Comparison of ENCODE assay signal across 19 cellular contexts in the genomic region with DNA sequence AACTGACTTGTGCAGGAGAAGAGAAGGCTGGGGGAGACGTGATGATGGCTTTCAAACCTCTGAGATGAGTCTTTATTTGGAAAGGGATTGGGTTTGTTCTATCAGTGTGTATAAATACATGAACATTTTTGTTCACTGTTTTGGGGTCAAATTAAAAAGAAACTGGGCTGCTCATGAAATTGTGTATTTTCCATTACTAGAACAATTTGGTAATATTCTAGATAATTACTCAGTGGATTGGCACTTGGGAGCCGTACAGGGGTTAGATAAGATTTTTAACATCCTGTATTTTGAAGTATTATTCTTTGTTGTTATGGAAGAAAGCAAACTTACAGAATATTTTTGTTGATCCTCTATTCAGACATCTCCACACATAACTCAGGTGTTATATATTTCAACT.
A peak's percentile ranks its signal among the peaks of the same experiment; 100 is the strongest.
DNase-seq lines count a peak whose midpoint lies in the region; ATAC-seq and TF ChIP-seq lines count a peak whose summit lies in the region.
"Had no signal": no experiment of that assay in that cellular context is flagged by ENCODE, and none has a peak within 500 bp of the region (broad histone marks: within the 10 kb centered on the region; RNA-seq: fewer than 3 reads in every experiment).

No MANE protein-coding gene starts in this region.

- H2AFZ ChIP-seq in mesenchymal stem cell (ENCODE audit: low read depth, low read length), result no peak overlapping the region

- H2BK12ac ChIP-seq in mesenchymal stem cell (ENCODE audit: low read length in 2 of 2), result no peak overlapping the region

- H3K4me3 ChIP-seq in choroid plexus epithelial cell (ENCODE audit: low read depth, low read length), result no peak overlapping the region
- no peak overlapping the region for H3K4me3 ChIP-seq in mesenchymal stem cell (ENCODE audit: insufficient read depth in 1 of 2, low read depth in 1 of 2, low read length in 2 of 2)
- H3K4me3 ChIP-seq: Peyer's patch had no signal

- no peak overlapping the region for H3K4ac ChIP-seq in mesenchymal stem cell (ENCODE audit: low read depth in 1 of 2, low read length in 2 of 2)

- peaks cover 8% of the 10 kb centered on the region for H3K9me3 Mint-ChIP-seq in activated CD8-positive, alpha-beta memory T cell treated with anti-CD3 and anti-CD28 coated beads, Interleukin-2, amount 10 ng/mL, durations not matched to agents 7 days and 5 days (ENCODE audit: low read depth)

- no peak overlapping the region for H3K4me3 Mint-ChIP-seq in activated CD8-positive, alpha-beta memory T cell treated with anti-CD3 and anti-CD28 coated beads, Interleukin-2, amount 10 ng/mL, durations not matched to agents 7 days and 5 days

- no peak overlapping the region for H2AK5ac ChIP-seq in mesenchymal stem cell (ENCODE audit: low read length, severe bottlenecking)

- no peak overlapping the region for H3K4me2 ChIP-seq in mesenchymal stem cell (ENCODE audit: low read length, poor library complexity, severe bottlenecking)

- peak overlapping the region; percentile 16 for H3K9ac ChIP-seq in mesenchymal stem cell (ENCODE audit: low read length)

- intact Hi-C loops in left cardiac atrium (cut with DNase I), result no loop called here
- intact Hi-C loops in Right ventricle myocardium inferior (cut with DNase I), result no loop called here

- H3K27ac ChIP-seq in mesenchymal stem cell (ENCODE audit: low read length, poor library complexity, severe bottlenecking), result no peak overlapping the region
- H3K27ac ChIP-seq: Peyer's patch had no signal

- H2BK15ac ChIP-seq in mesenchymal stem cell (ENCODE audit: low read depth, poor library complexity, severe bottlenecking), result no peak overlapping the region

- no peaks in the 10 kb centered on the region for H3K27me3 Mint-ChIP-seq in activated CD8-positive, alpha-beta memory T cell treated with anti-CD3 and anti-CD28 coated beads, Interleukin-2, amount 10 ng/mL, durations not matched to agents 7 days and 5 days

- no peak overlapping the region for H4K8ac ChIP-seq in mesenchymal stem cell (ENCODE audit: low read length)

- H3K4me1 Mint-ChIP-seq in activated CD8-positive, alpha-beta memory T cell treated with anti-CD3 and anti-CD28 coated beads, Interleukin-2, amount 10 ng/mL, durations not matched to agents 7 days and 5 days, result no peaks in the 10 kb centered on the region

- no peaks in the 10 kb centered on the region for H3K27me3 ChIP-seq in mesenchymal stem cell (ENCODE audit: control insufficient read depth in 1 of 2, insufficient read depth in 1 of 2, low read length in 2 of 2)
- H3K27me3 ChIP-seq: Peyer's patch had no signal

- H3K14ac ChIP-seq in mesenchymal stem cell (ENCODE audit: low read length in 2 of 2), result no peak overlapping the region

- no peaks in the 10 kb centered on the region for H3K79me1 ChIP-seq in mesenchymal stem cell (replicated peaks; ENCODE audit: low read length, poor library complexity, severe bottlenecking)

- H3K23ac ChIP-seq in mesenchymal stem cell (ENCODE audit: low read length in 2 of 2), result no peak overlapping the region

- no peak overlapping the region for H2BK5ac ChIP-seq in mesenchymal stem cell (ENCODE audit: low read depth, low read length, poor library complexity, severe bottlenecking)

- CTCF ChIA-PET in activated CD8-positive, alpha-beta memory T cell treated with anti-CD3 and anti-CD28 coated beads, Interleukin-2, amount 10 ng/mL, durations not matched to agents 7 days and 5 days (lab: Charles Lee), result no interaction called here

- H3K18ac ChIP-seq in mesenchymal stem cell (ENCODE audit: low read depth in 1 of 2, low read length in 2 of 2), result no peak overlapping the region

- no peaks in the 10 kb centered on the region for H3K9me3 ChIP-seq in mesenchymal stem cell (ENCODE audit: control insufficient read depth, low read length)
- H3K9me3 ChIP-seq: Peyer's patch had no signal

- H4K91ac ChIP-seq in mesenchymal stem cell (ENCODE audit: low read length), result no peak overlapping the region

- ATAC-seq in left cardiac atrium (peak; percentile 16 to 44), Right ventricle myocardium inferior (no peak)
- ATAC-seq in activated CD8-positive, alpha-beta memory T cell treated with anti-CD3 and anti-CD28 coated beads, Interleukin-2, amount 10 ng/mL, durations not matched to agents 7 days and 5 days, result no peak

- H3K4me1 ChIP-seq in mesenchymal stem cell (ENCODE audit: control insufficient read depth, insufficient read depth, low read depth, low read length), result no peaks in the 10 kb centered on the region
- H3K4me1 ChIP-seq: Peyer's patch had no signal

- TF ChIP-seq CTCF in choroid plexus epithelial cell (conservative IDR thresholded peaks at IDR 0.05; ENCODE audit: low read depth, low read length), result no peak

- H2BK120ac ChIP-seq in mesenchymal stem cell (ENCODE audit: low read depth, low read length), result no peak overlapping the region

- 100% methylated on average over 1 of the region's 2 CpGs for WGBS in mesenchymal stem cell

- H3K36me3 ChIP-seq in mesenchymal stem cell (ENCODE audit: control insufficient read depth in 1 of 2, insufficient read depth in 2 of 2, low read depth in 1 of 2, low read length in 2 of 2), result no peaks in the 10 kb centered on the region
- H3K36me3 ChIP-seq: Peyer's patch had no signal

- no peak overlapping the region for H3K27ac Mint-ChIP-seq in activated CD8-positive, alpha-beta memory T cell treated with anti-CD3 and anti-CD28 coated beads, Interleukin-2, amount 10 ng/mL, durations not matched to agents 7 days and 5 days

- DNase-seq in left cardiac atrium, result no peak
- DNase-seq in Right ventricle myocardium inferior (ENCODE audit: missing footprints), result no peak
- DNase-seq in choroid plexus epithelial cell (ENCODE audit: low read depth), result peak; percentile 37
- no peak for DNase-seq in mesenchymal stem cell
- DNase-seq in NCI-H345 (lab: John Stamatoyannopoulos, UW), result no peak
- no peak for DNase-seq in epidermal melanocyte (ENCODE audit: insufficient read length, low spot score)
- DNase-seq in activated CD8-positive, alpha-beta memory T cell treated with anti-CD3 and anti-CD28 coated beads, Interleukin-2, amount 10 ng/mL, durations not matched to agents 7 days and 5 days, result no peak
- no peak for DNase-seq in effector CD4-positive, alpha-beta T cell
- DNase-seq: 8988T, AML-193, DMS53, GDM1, KG1, NCI-H1092, NCI-H1436, NCI-H187 treated with DMSO at 0.1 percent for 48 hours, NCI-H524 treated with DMSO at 0.1 percent for 48 hours, NCI-H82, Peyer's patch had no signal

- no peaks in the 10 kb centered on the region for H3K36me3 Mint-ChIP-seq in activated CD8-positive, alpha-beta memory T cell treated with anti-CD3 and anti-CD28 coated beads, Interleukin-2, amount 10 ng/mL, durations not matched to agents 7 days and 5 days

Comparison
In these comparisons a context has a peak if more than half of its experiments do, and no peak if none do; other contexts are left out.
1. ATAC-seq: peak in left cardiac atrium (2 of 2); none in Right ventricle myocardium inferior (single experiment) and activated CD8-positive, alpha-beta memory T cell treated with anti-CD3 and anti-CD28 coated beads, Interleukin-2, amount 10 ng/mL, durations not matched to agents 7 days and 5 days (single experiment).